8 cellular contexts compared by ENCODE assay signal in genomic region chr6:144283781-144284473, GRCh38. TPM values are rescaled to one million over a fixed set of nuclear protein-coding genes. Genes with fewer than 3 reads are reported as not detected.
DNase-seq lines count a peak whose midpoint lies in the region; ATAC-seq, FAIRE-seq and TF ChIP-seq lines count a peak whose summit lies in the region.

No MANE protein-coding gene starts in this region.

- H3K4me2 ChIP-seq in GM12878 (ENCODE audit: control insufficient read depth, insufficient read depth): peak overlapping the region; percentile 81

- TF ChIP-seq POLR2A in GM12878 (IDR thresholded peaks at IDR 0.05; ENCODE audit: low read depth, low read length): no peak

- TF ChIP-seq CTCF in AG04450 (IDR thresholded peaks at IDR 0.05; ENCODE audit: low read depth, low read length): peak; percentile 54
- no peak for TF ChIP-seq CTCF in HL-60 (IDR thresholded peaks at IDR 0.05; ENCODE audit: insufficient read depth, low read length)
- no peak for TF ChIP-seq CTCF in GM12878 (IDR thresholded peaks at IDR 0.05 in 2 of 3, conservative IDR thresholded peaks at IDR 0.05 in 1 of 3; ENCODE audit: control insufficient read depth in 2 of 3, extremely low read depth in 1 of 3, insufficient read depth in 1 of 3, low read depth in 3 of 3, low read length in 3 of 3)
- peak; percentile 15 for TF ChIP-seq CTCF in lower lobe of right lung (IDR thresholded peaks at IDR 0.05)
- TF ChIP-seq CTCF in GM13976 (IDR thresholded peaks at IDR 0.05; ENCODE audit: borderline replicate concordance, control extremely low read depth, extremely low read depth, insufficient read depth, missing control alignments): no peak

- RAD21 ChIA-PET in GM12878 (lab: Charles Lee; ENCODE audit: unreplicated experiment): no interaction called here

- peak; percentile 77 for FAIRE-seq in GM12878 (lab: Jason Lieb, UNC)

- H3K4me3 ChIP-seq in AG04450 (ENCODE audit: low read depth, low read length): peak overlapping the region; percentile 83
- peak overlapping the region; percentile 86 for H3K4me3 ChIP-seq in HL-60 (replicated peaks; ENCODE audit: insufficient read depth, low read length)
- peak overlapping the region; percentile 91 for H3K4me3 ChIP-seq in GM12878
- H3K4me3 ChIP-seq in lower lobe of right lung: peak overlapping the region; percentile 96
- H3K4me3 ChIP-seq in aorta (ENCODE audit: low read length in 2 of 2): peak overlapping the region; percentile 73 to 75

- no TSS peak for BruUV-seq in GM12878 (replicated peaks; lab: Mats Ljungman, UMichigan)

- whole genome bisulfite sequencing in GM12878 (ENCODE audit: insufficient coverage, insufficient replicate concordance, low lambda C conversion rate, missing lambda C conversion rate): 11% methylated on average over 13 of the region's 13 CpGs
- 9 to 10% methylated on average over 13 of the region's 13 CpGs for WGBS in aorta, 2 donors

- in situ Hi-C loops in GM12878 (cut with MboI): no loop called here
- in situ Hi-C loops in GM13976 (cut with MboI; ENCODE audit: low sequenced_read_pairs, unreplicated experiment): no loop called here

- H3K27me3 ChIP-seq in AG04450 (ENCODE audit: control insufficient read depth, insufficient read depth, low read length) (no peaks in the 10 kb centered on the region), HL-60 (ENCODE audit: insufficient read depth, poor library complexity, severe bottlenecking) (no peaks in the 10 kb centered on the region), GM12878 (replicated peaks in 1 of 2; ENCODE audit: control insufficient read depth in 2 of 2, insufficient read depth in 2 of 2, low read length in 1 of 2) (peaks cover 8 to 9% of the 10 kb centered on the region in 2 experiments; a peak in 3 of 4 replicates), lower lobe of right lung (ENCODE audit: low read depth) (no peaks in the 10 kb centered on the region), aorta (ENCODE audit: control insufficient read depth in 1 of 2, insufficient read depth in 2 of 2, low read length in 1 of 2) (no peaks in the 10 kb centered on the region)

- POLR2A ChIA-PET in AG04450 (lab: Yijun Ruan, JAX): interaction anchor here (0.6 to 0.7 kb wide), 4 partner anchors 35 to 782 kb away, joined by 3 to 4 read pairs (median 4); no protein-coding TSS in a partner anchor
- POLR2A ChIA-PET in GM12878 (lab: Charles Lee): no interaction called here

- H3K27ac ChIP-seq in AG04450 (ENCODE audit: low read depth, low read length) (peak overlapping the region; percentile 25), HL-60 (replicated peaks) (peak overlapping the region; percentile 81), GM12878 (ENCODE audit: control insufficient read depth, insufficient read depth) (no peak overlapping the region), lower lobe of right lung (peak overlapping the region; percentile 93), aorta (ENCODE audit: low read depth in 1 of 2, low read length in 2 of 2) (no peak overlapping the region)

- DNase-seq in AG04450 (ENCODE audit: low read depth, low spot score) (no peak), HL-60 (ENCODE audit: low read depth in 1 of 2, low spot score in 1 of 2) (peak in 1 of 2 experiments; percentile 13), GM12878 (ENCODE audit: low read depth, low spot score) (no peak), lower lobe of right lung (no peak), aorta (no peak), inferior parietal cortex (ENCODE audit: extremely low spot score) (no peak), hypothalamus (lab: John Stamatoyannopoulos, UW) (no peak), GM13976 (ENCODE audit: low spot score) (no peak)

- H3K4me1 ChIP-seq in GM12878 (ENCODE audit: control insufficient read depth, insufficient read depth, low read length) (no peaks in the 10 kb centered on the region), lower lobe of right lung (peaks cover 22% of the 10 kb centered on the region), aorta (ENCODE audit: control insufficient read depth in 1 of 2, insufficient read depth in 2 of 2, low read length in 2 of 2) (no peaks in the 10 kb centered on the region)

- ATAC-seq in GM12878: no peak
- no peak for ATAC-seq in lower lobe of right lung
- no peak for ATAC-seq in aorta (ENCODE audit: low FRiP score)

- SMC1A ChIA-PET in GM12878 (lab: Charles Lee; ENCODE audit: uncharacterized antibody, unreplicated experiment): no interaction called here

- H3K36me3 ChIP-seq in GM12878 (ENCODE audit: control insufficient read depth in 2 of 2, insufficient read depth in 2 of 2, low read length in 1 of 2) (no peaks in the 10 kb centered on the region), lower lobe of right lung (no peaks in the 10 kb centered on the region), aorta (ENCODE audit: control insufficient read depth in 1 of 2, insufficient read depth in 2 of 2, low read length in 1 of 2) (no peaks in the 10 kb centered on the region)

- no peak for TF ChIP-seq EP300 in GM12878 (IDR thresholded peaks at IDR 0.05; ENCODE audit: borderline replicate concordance in 1 of 2, control insufficient read depth in 1 of 2, low read depth in 2 of 2, low read length in 2 of 2)

- H3K9me3 ChIP-seq in AG04450 (ENCODE audit: control insufficient read depth, insufficient read depth, low read length) (peaks cover 6% of the 10 kb centered on the region), GM12878 (replicated peaks; ENCODE audit: control insufficient read depth, insufficient read depth, low read length) (no peaks in the 10 kb centered on the region), lower lobe of right lung (no peaks in the 10 kb centered on the region), aorta (ENCODE audit: control insufficient read depth, low read length) (no peaks in the 10 kb centered on the region)

- no peaks in the 10 kb centered on the region for H4K20me1 ChIP-seq in GM12878 (ENCODE audit: control insufficient read depth, insufficient read depth)

- no peak overlapping the region; the same call in 1 of the 2 replicates for H3K9ac ChIP-seq in GM12878 (ENCODE audit: control insufficient read depth, insufficient read depth, low read length)

- TF ChIP-seq RAD21 in GM12878 (IDR thresholded peaks at IDR 0.05; ENCODE audit: insufficient read depth, low read depth, low read length): no peak

- intact Hi-C loops in GM12878 (cut with micrococcal nuclease; ENCODE audit: unreplicated experiment) (no loop called here), lower lobe of right lung (cut with DNase I) (no loop called here), aorta (cut with DNase I) (loop anchor here (2.0 to 10.0 kb wide), 4 partner anchors 19 to 201 kb away; no protein-coding TSS in a partner anchor)

- H2AFZ ChIP-seq in GM12878 (ENCODE audit: control insufficient read depth, low read depth, low read length): no peak overlapping the region

- CTCF ChIA-PET in AG04450 (lab: Charles Lee) (interaction anchor here (0.9 to 1.0 kb wide), 2 partner anchors 16 to 198 kb away, joined by 4 to 6 read pairs; no protein-coding TSS in a partner anchor), GM12878 (lab: Yijun Ruan, JAX) (interaction anchor here (1.3 kb wide), 1 partner anchor 58 kb away, joined by 3 read pairs; no protein-coding TSS in a partner anchor)

- no peaks in the 10 kb centered on the region for H3K79me2 ChIP-seq in GM12878 (ENCODE audit: control insufficient read depth, insufficient read depth, low read length)

TF ChIP-seq in GM12878, 131 proteins besides CTCF, POLR2A, EP300 and RAD21:
- TF ChIP-seq PKNOX1 (IDR thresholded peaks at IDR 0.05): no peak
- 0 out of 2 replicates have a peak, but pooled peaks have one; percentile 46 for TF ChIP-seq ZNF24 (IDR thresholded peaks at IDR 0.05)

RNA-seq across cellular contexts. Expression of gene UTRN, which starts 1.2 kb away (rescaled TPM):
- polyA plus RNA-seq in AG04450 (2011; rRNA removed): 32.1 and 34.0 TPM in 2 replicates
- polyA minus RNA-seq in AG04450 (2011; rRNA and poly(A)+ RNA removed): 59.4 and 94.0 TPM in 2 replicates
- total RNA-seq in GM12878 (2013; cell fraction: nucleolus; rRNA removed): 574 and 595 TPM in 2 replicates
- total RNA-seq in GM12878 (2014; rRNA removed): 33.0 and 38.6 TPM in 2 replicates
- 52.6 and 57.4 TPM in 2 replicates for total RNA-seq in GM12878 (2014; rRNA removed; fragmentation: Illumina TruSeq; extraction: Trizol)
- 29.2 and 33.2 TPM in 2 replicates for total RNA-seq in GM12878 (2021)
- polyA plus RNA-seq in GM12878 (2011; ENCODE audit: low read depth): 19.2 TPM
- polyA plus RNA-seq in GM12878 (2011; rRNA removed): 37.6 and 43.7 TPM in 2 replicates
- 27.9 and 41.4 TPM in 2 replicates for polyA plus RNA-seq in GM12878 (2011; cell fraction: cytosol; rRNA removed)
- 55.5 and 58.1 TPM in 2 replicates for polyA plus RNA-seq in GM12878 (2011; cell fraction: nucleus; rRNA removed)
- polyA plus RNA-seq in GM12878 (2012): 18.1 and 24.7 TPM in 2 replicates
- 41.9 and 49.9 TPM in 2 replicates for polyA plus RNA-seq in GM12878 (2014; fragmentation: Illumina TruSeq; extraction: Trizol)
- 1 to 10 TPM; 1.6 to 5.6 TPM for polyA plus RNA-seq in GM12878 (2014; fragmentation: Nextera tagmentation; extraction: Ambion mirVana)
- polyA plus RNA-seq in GM12878 (2014; rRNA removed): 17.5 and 18.0 TPM in 2 replicates
- polyA plus RNA-seq in GM12878 (2016; fragmentation: Nextera tagmentation; extraction: Ambion mirVana): 10 to 100 TPM; 14.9 to 15.3 TPM
- 173 and 300 TPM in 2 replicates for polyA minus RNA-seq in GM12878 (2011; rRNA and poly(A)+ RNA removed)
- 47.0 and 51.8 TPM in 2 replicates for polyA minus RNA-seq in GM12878 (2011; cell fraction: cytosol; rRNA and poly(A)+ RNA removed)
- polyA minus RNA-seq in GM12878 (2011; cell fraction: nucleus; rRNA and poly(A)+ RNA removed): 213 and 266 TPM in 2 replicates
- 275 TPM for total RNA-seq in lower lobe of right lung
- 100 to 1,000 TPM; 238 to 259 TPM for total RNA-seq in aorta
- polyA plus RNA-seq in aorta: 10 to 100 TPM; 11.5 to 20.1 TPM

Comparison
In these comparisons a context has a peak if more than half of its experiments do, and no peak if none do; other contexts are left out.
1. H3K27ac ChIP-seq: peak in AG04450 (single experiment), HL-60 (single experiment) and lower lobe of right lung (single experiment); none in GM12878 (single experiment) and aorta (0 of 2).
2. CTCF ChIP-seq: peak in AG04450 (single experiment) and lower lobe of right lung (single experiment); none in HL-60 (single experiment), GM12878 (0 of 3) and GM13976 (single experiment).
3. intact Hi-C loops: an anchor here in aorta (2.0 to 10.0 kb wide); none called in GM12878 and lower lobe of right lung.
4. Peak in every context shown above with its lines, with median percentiles within 50 percentile points of each other: H3K4me3 ChIP-seq.